16 cellular contexts compared by ENCODE assay signal in the genomic region with DNA sequence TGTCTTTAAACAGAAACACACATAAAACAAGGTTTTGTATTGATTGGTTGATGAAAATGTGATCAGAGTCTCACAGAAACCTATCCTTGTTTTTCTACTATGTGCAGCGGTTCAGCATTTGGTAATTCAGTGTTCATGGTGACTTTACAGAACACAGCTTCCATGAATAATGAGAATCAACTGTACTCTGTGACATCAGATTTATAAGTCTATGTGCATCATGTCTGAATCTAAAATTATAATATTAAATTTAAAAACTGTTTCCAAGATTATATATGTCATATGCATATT.
DNase-seq lines count a peak whose midpoint lies in the region; ATAC-seq and TF ChIP-seq lines count a peak whose summit lies in the region.
"Had no signal": no experiment of that assay in that cellular context is flagged by ENCODE, and none has a peak within 500 bp of the region (broad histone marks: within the 10 kb centered on the region; RNA-seq: fewer than 3 reads in every experiment).

No MANE protein-coding gene starts in this region.

- no peak for TF ChIP-seq CTCF in RWPE2 (IDR thresholded peaks at IDR 0.05; ENCODE audit: poor library complexity, severe bottlenecking)

- H3K27ac ChIP-seq in RWPE2 (ENCODE audit: poor library complexity, severe bottlenecking), result peak overlapping the region; percentile 61
- H3K27ac ChIP-seq: 22Rv1, C4-2B had no signal

- H3K27me3 ChIP-seq in RWPE2 (ENCODE audit: insufficient read depth, poor library complexity, severe bottlenecking), result no peaks in the 10 kb centered on the region

- no peak overlapping the region for H3K4me3 ChIP-seq in RWPE2 (ENCODE audit: severe bottlenecking)
- H3K4me3 ChIP-seq: K562 had no signal

- DNase-seq in DMS 273 (lab: John Stamatoyannopoulos, UW; ENCODE audit: unreplicated experiment) (peak; percentile 27), DMS 273 treated with DMSO at 0.1 percent for 48 hours (lab: John Stamatoyannopoulos, UW) (no peak), RWPE2 (ENCODE audit: low spot score) (no peak), left lobe of liver (ENCODE audit: low spot score) (no peak), stromal cell of bone marrow (ENCODE audit: low read depth) (peak; percentile 2), dermis blood vessel endothelial cell (no peak)
- no peak for DNase-seq in activated CD4-positive, alpha-beta T cell treated with anti-CD3 and anti-CD28 coated beads, Interleukin-2, amount 50 U/mL, for 48 hours
- no peak for DNase-seq in activated T-cell treated with anti-CD3 and anti-CD28 coated beads, Interleukin-2, amount 50 U/mL, for 1 hour
- DNase-seq: Caco-2, DMS79 treated with DMSO at 0.1 percent for 48 hours, NCI-H1092, NCI-H1694 treated with DMSO at 0.1 percent for 48 hours, NCI-H748 treated with DMSO at 0.1 percent for 48 hours had no signal

- ATAC-seq in RWPE2 (ENCODE audit: low read depth), result no peak
- peak; percentile 62 for ATAC-seq in left lobe of liver
- ATAC-seq: K562 had no signal

- no peaks in the 10 kb centered on the region for H3K36me3 ChIP-seq in RWPE2 (ENCODE audit: low read depth)

- H3K4me1 ChIP-seq in RWPE2 (ENCODE audit: insufficient read depth, poor library complexity, severe bottlenecking), result peaks cover 31% of the 10 kb centered on the region
- H3K4me1 ChIP-seq: Caco-2 had no signal

- H3K9me3 ChIP-seq in RWPE2 (ENCODE audit: severe bottlenecking), result no peaks in the 10 kb centered on the region
- H3K9me3 ChIP-seq: Caco-2 had no signal

Comparison
In these comparisons a context has a peak if more than half of its experiments do, and no peak if none do; other contexts are left out.
1. DNase-seq: peak in DMS 273 (single experiment) and stromal cell of bone marrow (single experiment); none in DMS 273 treated with DMSO at 0.1 percent for 48 hours (single experiment), RWPE2 (single experiment), left lobe of liver (single experiment), activated CD4-positive, alpha-beta T cell treated with anti-CD3 and anti-CD28 coated beads, Interleukin-2, amount 50 U/mL, for 48 hours (0 of 2), dermis blood vessel endothelial cell (single experiment) and activated T-cell treated with anti-CD3 and anti-CD28 coated beads, Interleukin-2, amount 50 U/mL, for 1 hour (single experiment).